Comparison of ENCODE assay signal across 8 cellular contexts in genomic region chr14:78598046-78598652, GRCh38.
DNase-seq lines count a peak whose midpoint lies in the region; ATAC-seq and TF ChIP-seq lines count a peak whose summit lies in the region.

No MANE protein-coding gene starts in this region.

- ATAC-seq in GM19395 (IDR thresholded peaks at IDR 0.05; ENCODE audit: unreplicated experiment), result peak; percentile 96
- peak; percentile 92 for ATAC-seq in HG03442 (IDR thresholded peaks at IDR 0.05; ENCODE audit: unreplicated experiment)

- H2AFZ ChIP-seq in neural cell (ENCODE audit: low read depth, low read length), result no peak overlapping the region

- H3K27ac ChIP-seq in neural cell (ENCODE audit: low read length), result no peak overlapping the region

- DNase-seq in D341Med (ENCODE audit: low spot score), result peak; percentile 87
- DNase-seq in NCI-H774 (lab: John Stamatoyannopoulos, UW), result peak; percentile 12
- peak; percentile 33 for DNase-seq in activated T-cell treated with anti-CD3 and anti-CD28 coated beads for 24 hours (ENCODE audit: low read depth)
- DNase-seq in fibroblast of the aortic adventitia (ENCODE audit: low read depth), result peak; percentile 69
- DNase-seq in ureter (ENCODE audit: low spot score), result peak; percentile 46

- TF ChIP-seq CTCF in fibroblast of the aortic adventitia (IDR thresholded peaks at IDR 0.05; ENCODE audit: insufficient read depth, low read length) (peak; percentile 95), neural cell (IDR thresholded peaks at IDR 0.05; ENCODE audit: poor library complexity, severe bottlenecking) (peak; percentile 98)

- peak; percentile 99 for TF ChIP-seq RAD21 in neural cell (conservative IDR thresholded peaks at IDR 0.05)

- peak; percentile 13 for TF ChIP-seq EP300 in neural cell (conservative IDR thresholded peaks at IDR 0.05; ENCODE audit: poor library complexity, severe bottlenecking)

- no peak overlapping the region for H3K4me2 ChIP-seq in neural cell (ENCODE audit: low read length)

- H3K9ac ChIP-seq in neural cell (ENCODE audit: low read length), result no peak overlapping the region

- H4K20me1 ChIP-seq in neural cell (ENCODE audit: insufficient read depth), result no peaks in the 10 kb centered on the region

- no peaks in the 10 kb centered on the region for H3K9me2 ChIP-seq in neural cell (ENCODE audit: insufficient read depth, low read length)

- H3K4me3 ChIP-seq in fibroblast of the aortic adventitia (ENCODE audit: low read depth, low read length) (peak overlapping the region; percentile 23), neural cell (ENCODE audit: low read length) (no peak overlapping the region)

- H3K9me3 ChIP-seq in neural cell (ENCODE audit: low read length), result no peaks in the 10 kb centered on the region

- H3K36me3 ChIP-seq in neural cell (ENCODE audit: insufficient read depth, low read length), result no peaks in the 10 kb centered on the region

- no peaks in the 10 kb centered on the region for H3F3A ChIP-seq in neural cell (ENCODE audit: insufficient read depth, low read length, poor library complexity, severe bottlenecking)

- H3K27me3 ChIP-seq in neural cell (ENCODE audit: insufficient read depth, low read depth, low read length), result no peaks in the 10 kb centered on the region

- H3K79me2 ChIP-seq in neural cell (replicated peaks; ENCODE audit: insufficient read depth, low read length), result no peaks in the 10 kb centered on the region

TF ChIP-seq in neural cell, 6 proteins besides CTCF, POLR2A, EP300 and RAD21:
- TF ChIP-seq SMC3 (conservative IDR thresholded peaks at IDR 0.05; ENCODE audit: poor library complexity) (peak; percentile 98), POLR2AphosphoS5 (IDR thresholded peaks at IDR 0.05) (no peak), MXI1 (conservative IDR thresholded peaks at IDR 0.05; ENCODE audit: poor library complexity, severe bottlenecking) (peak; percentile 49), TAF1 (IDR thresholded peaks at IDR 0.05; ENCODE audit: low read depth) (no peak)

Comparison
In these comparisons a context has a peak if more than half of its experiments do, and no peak if none do; other contexts are left out.
1. DNase-seq: peak in every context shown above with its lines; median percentile 87 in D341Med; 69 in fibroblast of the aortic adventitia; 46 in ureter; 33 in activated T-cell treated with anti-CD3 and anti-CD28 coated beads for 24 hours; 12 in NCI-H774.